In the genomic region with DNA sequence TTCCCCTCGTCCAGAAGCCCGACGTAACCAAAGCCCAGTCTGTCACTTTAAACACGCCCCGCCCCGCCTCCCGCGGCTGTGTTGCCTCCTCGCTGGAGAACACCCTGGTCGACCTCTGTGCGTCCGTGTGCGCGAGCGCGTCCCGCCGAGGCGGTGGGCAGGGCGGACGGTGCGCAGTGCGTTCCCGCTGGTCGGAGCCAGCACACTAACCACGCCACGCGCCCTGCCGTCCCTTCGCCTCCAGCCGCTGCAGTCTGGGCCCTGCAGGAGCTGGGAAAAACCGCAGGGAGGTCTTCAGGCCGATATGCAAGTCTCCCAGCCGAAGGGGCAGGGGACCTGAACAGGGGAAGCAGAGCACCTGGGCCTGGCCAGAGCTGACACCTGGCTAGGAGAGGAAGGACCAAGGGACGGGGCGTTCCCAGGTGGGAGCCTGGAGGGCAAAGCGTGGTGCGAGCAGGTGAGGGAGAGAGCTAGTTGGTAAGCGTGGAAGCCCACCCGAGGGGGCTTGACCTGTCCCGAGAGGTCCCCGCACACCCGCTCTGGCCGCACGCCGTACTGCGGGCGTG, we compare ENCODE assay signal across 8 cellular contexts. TPM values are rescaled to one million over a fixed set of nuclear protein-coding genes. Genes with fewer than 3 reads are reported as not detected.
DNase-seq lines count a peak whose midpoint lies in the region; ATAC-seq and TF ChIP-seq lines count a peak whose summit lies in the region.

No MANE protein-coding gene starts in this region.

- 1% methylated on average over 48 of the region's 48 CpGs for WGBS in ectodermal cell, 2 experiments
- WGBS in mesodermal cell (ENCODE audit: insufficient coverage in 2 of 2), 2 experiments, result 0 to 1% methylated on average over 36 to 46 of the region's 48 CpGs

- POLR2A ChIA-PET in BJ (lab: Charles Lee), result interaction anchor here (0.6 to 0.7 kb wide), 3 partner anchors 100 to 182 kb away, joined by 4 to 10 read pairs (median 5); no protein-coding TSS in a partner anchor
- POLR2A ChIA-PET in activated CD4-positive, alpha-beta memory T cell treated with anti-CD3 and anti-CD28 coated beads for 36 hours (lab: Charles Lee), result interaction anchor here (1.0 to 2.4 kb wide), 3 partner anchors 34 to 54 kb away, joined by 3 to 6 read pairs (median 6); no protein-coding TSS in a partner anchor

- H3K27ac ChIP-seq in ectodermal cell (ENCODE audit: insufficient read depth, low read depth, low read length, poor library complexity, severe bottlenecking) (peak overlapping the region; percentile 87), mesodermal cell (ENCODE audit: low read depth, low read length, severe bottlenecking) (peak overlapping the region; percentile 86)

- in situ Hi-C loops in HAP-1 (cut with MboI; ENCODE audit: low sequenced_read_pairs), result no loop called here

- peak overlapping the region; percentile 8 for H3K27ac Mint-ChIP-seq in activated CD4-positive, alpha-beta memory T cell treated with anti-CD3 and anti-CD28 coated beads for 36 hours

- H3K4me1 Mint-ChIP-seq in activated CD4-positive, alpha-beta memory T cell treated with anti-CD3 and anti-CD28 coated beads for 36 hours (ENCODE audit: low read depth), result peaks cover 24% of the 10 kb centered on the region

- peak overlapping the region; percentile 85 for H3K4me3 Mint-ChIP-seq in activated CD4-positive, alpha-beta memory T cell treated with anti-CD3 and anti-CD28 coated beads for 36 hours

- intact Hi-C loops in activated CD4-positive, alpha-beta memory T cell treated with anti-CD3 and anti-CD28 coated beads for 36 hours (cut with micrococcal nuclease), result loop anchor here (2.0 to 5.0 kb wide), 3 partner anchors 55 to 365 kb away; partner anchors contain the start of genes MAN1B1 and SEC16A

- H3K9me3 ChIP-seq in HAP-1, result no peaks in the 10 kb centered on the region
- H3K9me3 ChIP-seq in ectodermal cell (ENCODE audit: control insufficient read depth, low read length), result no peaks in the 10 kb centered on the region
- H3K9me3 ChIP-seq in mesodermal cell (ENCODE audit: control insufficient read depth, low read length), result peaks cover 6% of the 10 kb centered on the region

- H3K36me3 Mint-ChIP-seq in activated CD4-positive, alpha-beta memory T cell treated with anti-CD3 and anti-CD28 coated beads for 36 hours, result peaks cover 11% of the 10 kb centered on the region

- H3K27me3 ChIP-seq in BJ (ENCODE audit: control insufficient read depth, insufficient read depth, low read length) (peaks cover 7% of the 10 kb centered on the region; the same call in 1 of the 2 replicates), HAP-1 (ENCODE audit: low read depth) (no peaks in the 10 kb centered on the region), ectodermal cell (ENCODE audit: control insufficient read depth, insufficient read depth, low read length, poor library complexity, severe bottlenecking) (peaks cover 29% of the 10 kb centered on the region)

- no peak for ATAC-seq in HG02610 (IDR thresholded peaks at IDR 0.05; ENCODE audit: unreplicated experiment)

- TF ChIP-seq CTCF in BJ (IDR thresholded peaks at IDR 0.05; ENCODE audit: insufficient read depth, low read depth, low read length), result no peak

- peaks cover 17% of the 10 kb centered on the region for H3K27me3 Mint-ChIP-seq in activated CD4-positive, alpha-beta memory T cell treated with anti-CD3 and anti-CD28 coated beads for 36 hours

- H3K36me3 ChIP-seq in BJ (ENCODE audit: control insufficient read depth, insufficient read depth, low read length) (peaks cover 10% of the 10 kb centered on the region), HAP-1 (replicated peaks) (peaks cover 17% of the 10 kb centered on the region), ectodermal cell (ENCODE audit: control insufficient read depth, insufficient read depth, low read length) (peaks cover 8% of the 10 kb centered on the region), mesodermal cell (ENCODE audit: control insufficient read depth, insufficient read depth, low read length) (peaks cover 29% of the 10 kb centered on the region)

- H3K4me1 ChIP-seq in HAP-1, result peaks cover 24% of the 10 kb centered on the region
- H3K4me1 ChIP-seq in ectodermal cell (ENCODE audit: control insufficient read depth, insufficient read depth, low read length), result peaks cover 10% of the 10 kb centered on the region
- peaks cover 14% of the 10 kb centered on the region for H3K4me1 ChIP-seq in mesodermal cell (ENCODE audit: control insufficient read depth, insufficient read depth, low read length, poor library complexity, severe bottlenecking)

- CTCF ChIA-PET in BJ (lab: Yijun Ruan, JAX), result interaction anchor here (0.6 to 1.7 kb wide), 6 partner anchors 43 to 216 kb away, joined by 3 to 6 read pairs (median 3); partner anchors contain the start of gene CLIC3
- CTCF ChIA-PET in activated CD4-positive, alpha-beta memory T cell treated with anti-CD3 and anti-CD28 coated beads for 36 hours (lab: Charles Lee), result interaction anchor here (1.0 to 1.6 kb wide), 5 partner anchors 8 to 188 kb away, joined by 3 to 4 read pairs (median 3); no protein-coding TSS in a partner anchor

- no peaks in the 10 kb centered on the region for H3K9me3 Mint-ChIP-seq in activated CD4-positive, alpha-beta memory T cell treated with anti-CD3 and anti-CD28 coated beads for 36 hours

- no peak for DNase-seq in BJ (ENCODE audit: low read depth)
- DNase-seq in HAP-1 (ENCODE audit: low spot score in 2 of 2), result peak in 1 of 2 experiments; percentile 80
- DNase-seq in NCI-H748 (lab: John Stamatoyannopoulos, UW; ENCODE audit: unreplicated experiment), result peak; percentile 87
- peak; percentile 89 for DNase-seq in activated CD4-positive, alpha-beta memory T cell treated with anti-CD3 and anti-CD28 coated beads for 36 hours
- DNase-seq in stimulated activated CD8-positive, alpha-beta memory T cell treated with anti-CD3 and anti-CD28 coated beads, Interleukin-4, amount 100 ng/mL, for 1 hour (ENCODE audit: low read depth in 2 of 2, low spot score in 1 of 2), result peak; percentile 35 to 38

- H3K4me3 ChIP-seq in BJ (ENCODE audit: low read depth, low read length), result peak overlapping the region; percentile 84
- peak overlapping the region; percentile 75 for H3K4me3 ChIP-seq in HAP-1
- H3K4me3 ChIP-seq in ectodermal cell (ENCODE audit: insufficient read depth, low read depth, low read length), result peak overlapping the region; percentile 71
- H3K4me3 ChIP-seq in mesodermal cell (ENCODE audit: extremely low read depth, insufficient read depth, low read length, poor library complexity, severe bottlenecking), result peak overlapping the region; percentile 81

RNA-seq across cellular contexts. Expression of gene PHPT1, which starts 1.3 kb away (rescaled TPM):
- polyA plus RNA-seq in BJ (2011; rRNA removed), result 116 and 233 TPM in 2 replicates
- 22.3 and 29.8 TPM in 2 replicates for polyA minus RNA-seq in BJ (2011; rRNA and poly(A)+ RNA removed)
- total RNA-seq in activated CD4-positive, alpha-beta memory T cell treated with anti-CD3 and anti-CD28 coated beads for 36 hours, result 10 to 100 TPM; 92.2 to 95.5 TPM
- polyA plus RNA-seq in ectodermal cell (2013, experiment 1 of 4), result 180 TPM
- polyA plus RNA-seq in ectodermal cell (2013, experiment 2 of 4), result 167 TPM
- 171 TPM for polyA plus RNA-seq in ectodermal cell (2013, experiment 3 of 4)
- 186 TPM for polyA plus RNA-seq in ectodermal cell (2013, experiment 4 of 4)
- 189 TPM for polyA plus RNA-seq in mesodermal cell (2013, experiment 1 of 2)
- polyA plus RNA-seq in mesodermal cell (2013, experiment 2 of 2), result 175 TPM

RNA-seq across cellular contexts. Expression of gene MAMDC4, which starts 4.2 kb away (rescaled TPM):
- polyA plus RNA-seq in BJ (2011; rRNA removed), result 0.86 and 1.6 TPM in 2 replicates
- 0.14 and 0.46 TPM in 2 replicates for polyA minus RNA-seq in BJ (2011; rRNA and poly(A)+ RNA removed)
- total RNA-seq in activated CD4-positive, alpha-beta memory T cell treated with anti-CD3 and anti-CD28 coated beads for 36 hours, result 10 to 100 TPM; 13.0 to 14.3 TPM
- polyA plus RNA-seq in ectodermal cell (2013, experiment 1 of 4), result 7.6 TPM
- 8.9 TPM for polyA plus RNA-seq in ectodermal cell (2013, experiment 2 of 4)
- 5.3 TPM for polyA plus RNA-seq in ectodermal cell (2013, experiment 3 of 4)
- polyA plus RNA-seq in ectodermal cell (2013, experiment 4 of 4), result 7.9 TPM
- 10.9 TPM for polyA plus RNA-seq in mesodermal cell (2013, experiment 1 of 2)
- polyA plus RNA-seq in mesodermal cell (2013, experiment 2 of 2), result 9.7 TPM

RNA-seq across cellular contexts. Expression of gene AJM1, which starts 5.6 kb away (rescaled TPM):
- 0.86 and 1.0 TPM in 2 replicates for polyA plus RNA-seq in BJ (2011; rRNA removed)
- 0.19 and 0.21 TPM in 2 replicates for polyA minus RNA-seq in BJ (2011; rRNA and poly(A)+ RNA removed)
- total RNA-seq in activated CD4-positive, alpha-beta memory T cell treated with anti-CD3 and anti-CD28 coated beads for 36 hours, result 1 to 10 TPM; 3.8 to 4.2 TPM
- 1.0 TPM for polyA plus RNA-seq in ectodermal cell (2013, experiment 1 of 4)
- polyA plus RNA-seq in ectodermal cell (2013, experiment 2 of 4), result 1.1 TPM
- 1.2 TPM for polyA plus RNA-seq in ectodermal cell (2013, experiment 3 of 4)
- 1.3 TPM for polyA plus RNA-seq in ectodermal cell (2013, experiment 4 of 4)
- 4.0 TPM for polyA plus RNA-seq in mesodermal cell (2013, experiment 1 of 2)
- polyA plus RNA-seq in mesodermal cell (2013, experiment 2 of 2), result 3.3 TPM

RNA-seq across cellular contexts. Expression of gene EDF1, which starts 18.2 kb away (rescaled TPM):
- polyA plus RNA-seq in BJ (2011; rRNA removed), result 513 and 672 TPM in 2 replicates
- polyA minus RNA-seq in BJ (2011; rRNA and poly(A)+ RNA removed), result 89.4 and 116 TPM in 2 replicates
- 100 to 1,000 TPM; 302 to 311 TPM for total RNA-seq in activated CD4-positive, alpha-beta memory T cell treated with anti-CD3 and anti-CD28 coated beads for 36 hours
- polyA plus RNA-seq in ectodermal cell (2013, experiment 1 of 4), result 272 TPM
- polyA plus RNA-seq in ectodermal cell (2013, experiment 2 of 4), result 264 TPM
- polyA plus RNA-seq in ectodermal cell (2013, experiment 3 of 4), result 216 TPM
- polyA plus RNA-seq in ectodermal cell (2013, experiment 4 of 4), result 254 TPM
- 264 TPM for polyA plus RNA-seq in mesodermal cell (2013, experiment 1 of 2)
- 220 TPM for polyA plus RNA-seq in mesodermal cell (2013, experiment 2 of 2)

RNA-seq across cellular contexts. Expression of gene TRAF2, which starts 38.4 kb away (rescaled TPM):
- polyA plus RNA-seq in BJ (2011; rRNA removed), result 9.6 and 13.6 TPM in 2 replicates
- polyA minus RNA-seq in BJ (2011; rRNA and poly(A)+ RNA removed), result 8.4 and 11.9 TPM in 2 replicates
- 10 to 100 TPM; 40.0 to 41.4 TPM for total RNA-seq in activated CD4-positive, alpha-beta memory T cell treated with anti-CD3 and anti-CD28 coated beads for 36 hours
- 33.0 TPM for polyA plus RNA-seq in ectodermal cell (2013, experiment 1 of 4)
- 30.6 TPM for polyA plus RNA-seq in ectodermal cell (2013, experiment 2 of 4)
- polyA plus RNA-seq in ectodermal cell (2013, experiment 3 of 4), result 22.2 TPM
- 23.9 TPM for polyA plus RNA-seq in ectodermal cell (2013, experiment 4 of 4)
- 22.6 TPM for polyA plus RNA-seq in mesodermal cell (2013, experiment 1 of 2)
- polyA plus RNA-seq in mesodermal cell (2013, experiment 2 of 2), result 19.3 TPM
